ENCODE assay signal across 1 cellular context in genomic region chr6:32906539-32906938, GRCh38.
TF ChIP-seq lines count a peak whose summit lies in the region.

No MANE protein-coding gene starts in this region.

TF ChIP-seq in GM23338, 12 proteins besides CTCF, POLR2A, EP300 and RAD21:
- no peak for TF ChIP-seq ZNF114 (CRISPR knock-in tag; IDR thresholded peaks at IDR 0.05)
- no peak for TF ChIP-seq EZH2 (IDR thresholded peaks at IDR 0.05; ENCODE audit: low read depth, unreplicated experiment)
- TF ChIP-seq EZH2phosphoT487 (IDR thresholded peaks at IDR 0.05; ENCODE audit: unreplicated experiment) = no peak
- no peak for TF ChIP-seq CREB1 (CRISPR knock-in tag; IDR thresholded peaks at IDR 0.05; ENCODE audit: low read depth)
- no peak for TF ChIP-seq NANOG (IDR thresholded peaks at IDR 0.05; ENCODE audit: borderline replicate concordance)
- no peak for TF ChIP-seq REST (IDR thresholded peaks at IDR 0.05; ENCODE audit: unreplicated experiment)
- no peak for TF ChIP-seq STAT1 (IDR thresholded peaks at IDR 0.05; ENCODE audit: unreplicated experiment)
